In genomic region chr3:10655131-10655530, GRCh38 we compare ENCODE assay signal across 27 cellular contexts.
"Had no signal": no experiment of that assay in that cellular context is flagged by ENCODE, and none has a peak within 500 bp of the region (broad histone marks: within the 10 kb centered on the region; RNA-seq: fewer than 3 reads in every experiment).

No MANE protein-coding gene starts in this region.

- DNase-seq: activated CD4-positive, alpha-beta memory T cell treated with anti-CD3 and anti-CD28 coated beads, Interleukin-2, amount 10 ng/mL, durations not matched to agents 7 days and 5 days; activated CD4-positive, alpha-beta T cell treated with anti-CD3 and anti-CD28 coated beads for 1 hour; activated CD4-positive, alpha-beta T cell treated with anti-CD3 and anti-CD28 coated beads, Interleukin-2, amount 10 ng/mL, durations not matched to agents 7 days and 5 days; activated naive CD4-positive, alpha-beta T cell; activated T-cell treated with anti-CD3 and anti-CD28 coated beads, Interleukin-2, amount 50 U/mL, for 48 hours; central memory CD4-positive, alpha-beta T cell; gastrocnemius medialis; left ventricle myocardium superior; mucosa of descending colon; ovary; right lobe of liver; stimulated activated CD4-positive, alpha-beta T cell treated with anti-CD3 and anti-CD28 coated beads, Interleukin-4, amount 100 ng/mL, for 1 hour; SW 1271; T-helper 17 cell; T1000; trophoblast cell had no signal

- H3K27ac Mint-ChIP-seq: activated CD4-positive, alpha-beta memory T cell treated with anti-CD3 and anti-CD28 coated beads, Interleukin-2, amount 10 ng/mL, durations not matched to agents 7 days and 5 days; activated CD4-positive, alpha-beta T cell treated with anti-CD3 and anti-CD28 coated beads, Interleukin-2, amount 10 ng/mL, durations not matched to agents 7 days and 5 days; activated T-helper 2 cell treated with anti-CD3 and anti-CD28 coated beads, Interferon-gamma antibody, Interleukin-2, Interleukin-4, amounts not matched to agents 10 μg/mL and 5 μg/mL and 100 μg/mL, durations not matched to agents 14 hours and 24 hours and 36 hours; natural killer cell treated with Interleukin-12 subunit alpha and Interleukin-12 subunit beta and Interleukin-15 and Interleukin-18, amount 100 ng/mL, for 72 hours; progenitor cell of endocrine pancreas; stimulated activated naive CD8-positive, alpha-beta T cell treated with anti-CD3 and anti-CD28 coated beads, Interleukin-15, Interleukin-2, amounts not matched to agents 100 ng/mL and 50 ng/mL, for 24 hours; T-helper 17 cell; WTC11 had no signal

- H3K4me3 ChIP-seq: breast epithelium, gastrocnemius medialis, hepatocyte, mucosa of descending colon, ovary, right lobe of liver, thoracic aorta, vagina had no signal

- H3K9me3 Mint-ChIP-seq: activated CD4-positive, alpha-beta memory T cell treated with anti-CD3 and anti-CD28 coated beads, Interleukin-2, amount 10 ng/mL, durations not matched to agents 7 days and 5 days; activated CD4-positive, alpha-beta T cell treated with anti-CD3 and anti-CD28 coated beads, Interleukin-2, amount 10 ng/mL, durations not matched to agents 7 days and 5 days; activated T-helper 2 cell treated with anti-CD3 and anti-CD28 coated beads, Interferon-gamma antibody, Interleukin-2, Interleukin-4, amounts not matched to agents 10 μg/mL and 5 μg/mL and 100 μg/mL, durations not matched to agents 14 hours and 24 hours and 36 hours; natural killer cell treated with Interleukin-12 subunit alpha and Interleukin-12 subunit beta and Interleukin-15 and Interleukin-18, amount 100 ng/mL, for 72 hours; stimulated activated naive CD8-positive, alpha-beta T cell treated with anti-CD3 and anti-CD28 coated beads, Interleukin-15, Interleukin-2, amounts not matched to agents 100 ng/mL and 50 ng/mL, for 24 hours had no signal

- H3K36me3 ChIP-seq: breast epithelium, gastrocnemius medialis, neutrophil, ovary, right lobe of liver, thoracic aorta, vagina had no signal

- H3K4me3 Mint-ChIP-seq: activated CD4-positive, alpha-beta memory T cell treated with anti-CD3 and anti-CD28 coated beads, Interleukin-2, amount 10 ng/mL, durations not matched to agents 7 days and 5 days; activated CD4-positive, alpha-beta T cell treated with anti-CD3 and anti-CD28 coated beads, Interleukin-2, amount 10 ng/mL, durations not matched to agents 7 days and 5 days; natural killer cell treated with Interleukin-12 subunit alpha and Interleukin-12 subunit beta and Interleukin-15 and Interleukin-18, amount 100 ng/mL, for 72 hours; stimulated activated naive CD8-positive, alpha-beta T cell treated with anti-CD3 and anti-CD28 coated beads, Interleukin-15, Interleukin-2, amounts not matched to agents 100 ng/mL and 50 ng/mL, for 24 hours; T-helper 17 cell; WTC11 had no signal

- H3K4me1 Mint-ChIP-seq: activated CD4-positive, alpha-beta memory T cell treated with anti-CD3 and anti-CD28 coated beads, Interleukin-2, amount 10 ng/mL, durations not matched to agents 7 days and 5 days; activated CD4-positive, alpha-beta T cell treated with anti-CD3 and anti-CD28 coated beads, Interleukin-2, amount 10 ng/mL, durations not matched to agents 7 days and 5 days; T-helper 17 cell had no signal

- H3K36me3 Mint-ChIP-seq: natural killer cell treated with Interleukin-12 subunit alpha and Interleukin-12 subunit beta and Interleukin-15 and Interleukin-18, amount 100 ng/mL, for 72 hours; WTC11 had no signal

- H3K27me3 ChIP-seq: breast epithelium, gastrocnemius medialis, ovary, right lobe of liver, vagina had no signal

- ATAC-seq: activated naive CD4-positive, alpha-beta T cell treated with anti-CD3 and anti-CD28 coated beads, Interleukin-2, amount 50 U/mL, for 72 hours; gastrocnemius medialis; left ventricle myocardium superior; mucosa of descending colon; natural killer cell treated with Interleukin-12 subunit alpha and Interleukin-12 subunit beta and Interleukin-15 and Interleukin-18, amount 100 ng/mL, for 72 hours; right lobe of liver; T-helper 17 cell; WTC11 had no signal
